Comparison of ENCODE assay signal across 31 cellular contexts in genomic region chr1:5108740-5109139, GRCh38.
DNase-seq lines count a peak whose midpoint lies in the region; ATAC-seq, FAIRE-seq and TF ChIP-seq lines count a peak whose summit lies in the region.
"Had no signal": no experiment of that assay in that cellular context is flagged by ENCODE, and none has a peak within 500 bp of the region (broad histone marks: within the 10 kb centered on the region; RNA-seq: fewer than 3 reads in every experiment).

No MANE protein-coding gene starts in this region.

- peak overlapping the region; percentile 26 for H3K4me3 ChIP-seq in endocrine pancreas (ENCODE audit: control insufficient read depth, insufficient read depth, low read length)
- H3K4me3 ChIP-seq: breast epithelium, gastrocnemius medialis, GM23248, mucosa of descending colon, psoas muscle, SJCRH30, tibial nerve had no signal

- no peak for TF ChIP-seq POLR2A in GM12892 (IDR thresholded peaks at IDR 0.05; ENCODE audit: low read depth, low read length)

- peak; percentile 65 for DNase-seq in COLO668 (lab: John Stamatoyannopoulos, UW; ENCODE audit: unreplicated experiment)
- DNase-seq in NCI-H187 treated with DMSO at 0.1 percent for 48 hours (lab: John Stamatoyannopoulos, UW), result peak; percentile 39
- DNase-seq in NCI-H510A (lab: John Stamatoyannopoulos, UW), result peak; percentile 45
- no peak for DNase-seq in GM12892 (ENCODE audit: insufficient read length)
- DNase-seq in DMS 273 (lab: John Stamatoyannopoulos, UW; ENCODE audit: unreplicated experiment), result no peak
- no peak for DNase-seq in activated CD4-positive, alpha-beta T cell treated with anti-CD3 and anti-CD28 coated beads, Interleukin-2, amount 50 U/mL, for 4 hours
- DNase-seq: 8988T; activated CD4-positive, alpha-beta T cell treated with anti-CD3 and anti-CD28 coated beads, Interleukin-2, amount 10 ng/mL, durations not matched to agents 7 days and 5 days; activated gamma-delta T cell; activated naive CD8-positive, alpha-beta T cell treated with anti-CD3 and anti-CD28 coated beads for 36 hours; activated T-cell treated with anti-CD3 and anti-CD28 coated beads, Interleukin-2, amount 50 U/mL, for 4 hours; anterior cingulate cortex; C1 segment of cervical spinal cord; gastrocnemius medialis; GM23248; hippocampal formation; mucosa of descending colon; natural killer cell; NCI-H1092 treated with DMSO at 0.1 percent for 48 hours; NCI-H82; psoas muscle; SJCRH30; stimulated activated CD4-positive, alpha-beta T cell treated with anti-CD3 and anti-CD28 coated beads, Interleukin-15, amount 100 ng/mL, for 24 hours; stimulated activated CD4-positive, alpha-beta T cell treated with anti-CD3 and anti-CD28 coated beads, Interleukin-4, amount 100 ng/mL, for 4 hours; T-helper 9 cell had no signal

- peaks cover 2% of the 10 kb centered on the region for H3K27me3 ChIP-seq in endocrine pancreas (ENCODE audit: control insufficient read depth, insufficient read depth, low read length)
- H3K27me3 ChIP-seq: breast epithelium, gastrocnemius medialis, tibial nerve had no signal

- no peaks in the 10 kb centered on the region for H3K9me3 ChIP-seq in endocrine pancreas (ENCODE audit: control insufficient read depth, low read length)
- H3K9me3 ChIP-seq: breast epithelium, gastrocnemius medialis, mucosa of descending colon, psoas muscle, SJCRH30, tibial nerve had no signal

- no peak for FAIRE-seq in GM12892 (lab: Jason Lieb, UNC)
- FAIRE-seq: endothelial cell of umbilical vein, HTR-8/SVneo had no signal

- H3K9ac ChIP-seq in endocrine pancreas (ENCODE audit: control insufficient read depth, insufficient read depth, low read length), result no peak overlapping the region
- H3K9ac ChIP-seq: GM23248 had no signal

- peaks cover 4% of the 10 kb centered on the region for H3K4me1 ChIP-seq in endocrine pancreas (ENCODE audit: control insufficient read depth, insufficient read depth, low read length)
- H3K4me1 ChIP-seq: breast epithelium, gastrocnemius medialis, psoas muscle, SJCRH30, tibial nerve had no signal

- no peaks in the 10 kb centered on the region for H3K36me3 ChIP-seq in endocrine pancreas (ENCODE audit: control insufficient read depth, insufficient read depth, low read length)
- H3K36me3 ChIP-seq: breast epithelium, gastrocnemius medialis, SJCRH30, tibial nerve had no signal

- ATAC-seq in HG03108 (IDR thresholded peaks at IDR 0.05; ENCODE audit: unreplicated experiment), result no peak
- ATAC-seq: activated T-cell treated with anti-CD3 and anti-CD28 coated beads, Interleukin-2, amount 50 U/mL, for 4 hours; gastrocnemius medialis; mucosa of descending colon; natural killer cell; psoas muscle had no signal

Comparison
In these comparisons a context has a peak if more than half of its experiments do, and no peak if none do; other contexts are left out.
1. DNase-seq: peak in COLO668 (single experiment), NCI-H187 treated with DMSO at 0.1 percent for 48 hours (single experiment) and NCI-H510A (single experiment); none in GM12892 (single experiment), DMS 273 (single experiment) and activated CD4-positive, alpha-beta T cell treated with anti-CD3 and anti-CD28 coated beads, Interleukin-2, amount 50 U/mL, for 4 hours (0 of 2).